Comparison of ENCODE assay signal across 14 cellular contexts in the genomic region with DNA sequence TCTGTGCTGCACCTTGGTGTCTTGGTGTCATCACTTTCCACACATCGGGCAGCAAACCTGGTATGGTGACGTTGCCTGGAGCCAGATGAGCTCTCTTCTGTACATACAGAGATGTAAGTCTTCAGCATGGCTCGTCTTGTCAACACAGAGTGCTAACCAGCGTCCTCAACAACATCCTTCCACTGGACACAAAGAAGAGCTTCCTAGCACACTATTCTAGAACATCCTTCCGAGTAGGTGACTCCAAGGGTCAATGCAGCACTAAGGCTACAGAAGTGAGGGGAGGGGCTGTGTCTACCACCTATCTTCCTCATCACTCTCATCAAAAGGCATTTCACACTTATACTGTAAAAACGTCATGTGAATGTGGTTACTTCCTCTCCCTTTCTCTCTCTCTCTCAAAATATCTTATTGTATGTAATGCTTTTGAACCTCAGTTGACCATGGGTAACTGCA.
"Had no signal": no experiment of that assay in that cellular context is flagged by ENCODE, and none has a peak within 500 bp of the region (broad histone marks: within the 10 kb centered on the region; RNA-seq: fewer than 3 reads in every experiment).

No MANE protein-coding gene starts in this region.

- H3K4me3 ChIP-seq: esophagus muscularis mucosa, left lung, ovary had no signal

- H3K4me3 Mint-ChIP-seq: activated CD4-positive, alpha-beta T cell treated with anti-CD3 and anti-CD28 coated beads for 36 hours; activated naive CD8-positive, alpha-beta T cell; activated T-cell treated with anti-CD3 and anti-CD28 coated beads, Interleukin-2, amount 50 U/mL, for 24 hours; neural crest cell had no signal

- ATAC-seq: activated CD4-positive, alpha-beta T cell treated with anti-CD3 and anti-CD28 coated beads for 36 hours; left lung; stimulated activated naive CD8-positive, alpha-beta T cell treated with anti-CD3 and anti-CD28 coated beads, Interleukin-15, Interleukin-2, amounts not matched to agents 100 U/mL and 50 U/mL, for 24 hours had no signal

- H3K27me3 ChIP-seq: esophagus muscularis mucosa, left lung, ovary had no signal

- H3K36me3 Mint-ChIP-seq: activated naive CD8-positive, alpha-beta T cell had no signal

- H3K27me3 Mint-ChIP-seq: activated CD4-positive, alpha-beta T cell treated with anti-CD3 and anti-CD28 coated beads for 36 hours; activated naive CD8-positive, alpha-beta T cell; activated T-cell treated with anti-CD3 and anti-CD28 coated beads, Interleukin-2, amount 50 U/mL, for 24 hours had no signal

- DNase-seq: activated CD4-positive, alpha-beta T cell treated with anti-CD3 and anti-CD28 coated beads for 36 hours; activated effector memory CD4-positive, alpha-beta T cell treated with anti-CD3 and anti-CD28 coated beads, Interleukin-2, amount 50 U/mL, for 16 hours; activated T-cell treated with anti-CD3 and anti-CD28 coated beads, Interleukin-2, amount 50 U/mL, for 24 hours; anterior cingulate cortex; islet precursor cell; left lung; ovary; stimulated activated CD4-positive, alpha-beta T cell treated with anti-CD3 and anti-CD28 coated beads, Interleukin-12 subunit alpha, Interleukin-12 subunit beta, amount 100 ng/mL, for 4 hours; stimulated activated naive CD8-positive, alpha-beta T cell treated with anti-CD3 and anti-CD28 coated beads, Interleukin-15, Interleukin-2, amounts not matched to agents 100 U/mL and 50 U/mL, for 24 hours; T-helper 9 cell had no signal

- H3K4me1 Mint-ChIP-seq: activated CD4-positive, alpha-beta T cell treated with anti-CD3 and anti-CD28 coated beads for 36 hours had no signal

- H3K36me3 ChIP-seq: esophagus muscularis mucosa, left lung, ovary had no signal

- H3K9me3 Mint-ChIP-seq: activated T-cell treated with anti-CD3 and anti-CD28 coated beads, Interleukin-2, amount 50 U/mL, for 24 hours; neural crest cell had no signal

- H3K27ac Mint-ChIP-seq: activated CD4-positive, alpha-beta T cell treated with anti-CD3 and anti-CD28 coated beads for 36 hours; activated naive CD8-positive, alpha-beta T cell; activated T-cell treated with anti-CD3 and anti-CD28 coated beads, Interleukin-2, amount 50 U/mL, for 24 hours had no signal

- H3K27ac ChIP-seq: esophagus muscularis mucosa, left lung, ovary, VCaP had no signal

- H3K9me3 ChIP-seq: esophagus muscularis mucosa, left lung, ovary had no signal
